ENCODE assay signal across 34 cellular contexts in the genomic region with DNA sequence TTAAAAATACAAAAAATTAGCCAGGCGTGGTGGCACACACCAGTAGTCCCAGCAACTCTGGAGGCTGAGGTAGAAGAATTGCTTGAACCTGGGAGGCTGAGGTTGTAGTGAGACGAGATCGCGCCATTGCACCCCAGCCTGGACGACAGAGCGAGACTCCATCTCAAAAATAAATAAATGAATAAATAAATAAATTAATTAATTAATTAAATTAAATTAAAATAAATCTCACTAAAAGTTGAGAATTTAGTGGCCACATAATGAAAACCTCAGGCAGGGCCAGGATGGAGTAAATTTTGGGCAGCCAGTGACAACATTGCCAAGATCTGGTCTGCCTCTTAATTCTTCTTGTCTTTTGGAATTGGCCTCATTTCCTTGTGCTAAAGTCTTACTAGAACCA.
"Had no signal": no experiment of that assay in that cellular context is flagged by ENCODE, and none has a peak within 500 bp of the region (broad histone marks: within the 10 kb centered on the region; RNA-seq: fewer than 3 reads in every experiment).

No MANE protein-coding gene starts in this region.

- DNase-seq: Karpas-422, Kasumi-1, MG63, MM.1S, MV-4-11, NCI-H1048, NCI-H1092, NCI-H1092 treated with DMSO at 0.1 percent for 48 hours, NCI-H1105, NCI-H1105 treated with DMSO at 0.1 percent for 48 hours, NCI-H1417, NCI-H1417 treated with DMSO at 0.1 percent for 48 hours, NCI-H1436, NCI-H1436 treated with DMSO at 0.1 percent for 48 hours, NCI-H146, NCI-H1694, NCI-H1694 treated with DMSO at 0.1 percent for 48 hours, NCI-H187, NCI-H187 treated with DMSO at 0.1 percent for 48 hours, NCI-H1930, NCI-H2029, NCI-H2029 treated with DMSO at 0.1 percent for 48 hours, NCI-H2081, NCI-H2081 treated with DMSO at 0.1 percent for 48 hours, NCI-H2107, NCI-H2171, NCI-H2171 treated with DMSO at 0.1 percent for 48 hours, NCI-H2227 treated with DMSO at 0.1 percent for 48 hours, NCI-H226, NCI-H345, NCI-H446, NCI-H446 treated with DMSO at 0.1 percent for 48 hours, NCI-H510A, NCI-H510A treated with DMSO at 0.1 percent for 48 hours had no signal
